Comparison of ENCODE assay signal across 8 cellular contexts in genomic region chr16:84144859-84145639, GRCh38. TPM values are rescaled to one million over a fixed set of nuclear protein-coding genes. Genes with fewer than 3 reads are reported as not detected.
DNase-seq lines count a peak whose midpoint lies in the region; ATAC-seq, FAIRE-seq and TF ChIP-seq lines count a peak whose summit lies in the region.

Gene DNAAF1, plus strand, starts transcription at chr16:84145308. Its CDS starts 133 bp downstream, at chr16:84145441.
Gene HSDL1, minus strand, starts transcription at chr16:84145177. Its CDS starts 13,856 bp downstream, at chr16:84131321.

- no peaks in the 10 kb centered on the region for H3K9me3 ChIP-seq in neutrophil

- H3K27ac ChIP-seq in neutrophil: peak within 1 kb of the TSS; percentile 77

- H3K4me1 ChIP-seq in neutrophil (ENCODE audit: control insufficient read depth in 1 of 2, insufficient read depth in 1 of 2, low read depth in 1 of 2, low read length in 1 of 2): peaks cover 10 to 13% of the 10 kb centered on the region in 2 experiments

- no peak for TF ChIP-seq CTCF in neutrophil (IDR thresholded peaks at IDR 0.05)

- DNase-seq in EH (ENCODE audit: low read depth) (peak; percentile 84), KG1 (lab: John Stamatoyannopoulos, UW) (peak; percentile 65), SHP77 (lab: John Stamatoyannopoulos, UW) (peak; percentile 77 to 90), activated gamma-delta T cell treated with Interleukin-2 at 50 U/mL for 16 hours (peak; percentile 94), frontal cortex (ENCODE audit: low spot score in 2 of 2) (peak; percentile 97), stromal cell of bone marrow (ENCODE audit: low read depth) (peak; percentile 60)

- ATAC-seq in GM21737 (IDR thresholded peaks at IDR 0.05; ENCODE audit: unreplicated experiment): peak; percentile 82

- H3K36me3 ChIP-seq in neutrophil: no peaks in the 10 kb centered on the region

- H3K27me3 ChIP-seq in neutrophil: peaks cover 43% of the 10 kb centered on the region

- FAIRE-seq in frontal cortex (lab: Jason Lieb, UNC): no peak

- H3K4me3 ChIP-seq in neutrophil (ENCODE audit: low read depth in 1 of 2, low read length in 1 of 2): peak within 1 kb of the TSS; percentile 70 to 92

RNA-seq across cellular contexts. Expression of gene DNAAF1, which starts in this region (rescaled TPM):
- total RNA-seq in frontal cortex: 0.41 TPM

RNA-seq across cellular contexts. Expression of gene HSDL1, which starts in this region (rescaled TPM):
- 223 TPM for total RNA-seq in frontal cortex

Comparison
In these comparisons a context has a peak if more than half of its experiments do, and no peak if none do; other contexts are left out.
1. Peak in every context shown above with its lines: DNase-seq, ATAC-seq, H3K4me3 ChIP-seq and H3K27ac ChIP-seq.